ENCODE assay signal across 1 cellular context in genomic region chr2:237692601-237693079, GRCh38.
TF ChIP-seq lines count a peak whose summit lies in the region.

No MANE protein-coding gene starts in this region.

TF ChIP-seq in K562, 482 proteins besides CTCF, POLR2A, EP300 and RAD21 (continued from another document):
- TF ChIP-seq TSHZ1 (CRISPR knock-in tag; IDR thresholded peaks at IDR 0.05) (no peak), PRDM10 (IDR thresholded peaks at IDR 0.05; ENCODE audit: partially characterized antibody) (peak; percentile 28), FIP1L1 (IDR thresholded peaks at IDR 0.05; ENCODE audit: low read depth, low read length, poor library complexity, severe bottlenecking) (no peak), DEAF1 (CRISPR knock-in tag; IDR thresholded peaks at IDR 0.05) (no peak), ZNF408 (CRISPR knock-in tag; IDR thresholded peaks at IDR 0.05; ENCODE audit: low read depth) (no peak), ZNF518B (CRISPR knock-in tag; IDR thresholded peaks at IDR 0.05) (no peak), L3MBTL2 (IDR thresholded peaks at IDR 0.05) (peak; percentile 68), RFX7 (CRISPR knock-in tag; IDR thresholded peaks at IDR 0.05) (no peak), ZNF668 (CRISPR knock-in tag; IDR thresholded peaks at IDR 0.05) (no peak), ZNF134 (CRISPR knock-in tag; conservative IDR thresholded peaks at IDR 0.05) (no peak), NKRF (IDR thresholded peaks at IDR 0.05; ENCODE audit: borderline replicate concordance) (peak; percentile 29; the same call in 1 of the 2 replicates), MXI1 (IDR thresholded peaks at IDR 0.05; ENCODE audit: low read depth, low read length) (0 out of 2 replicates have a peak, but pooled peaks have one; percentile 18), FOXP1 (CRISPR knock-in tag; IDR thresholded peaks at IDR 0.05) (0 out of 2 replicates have a peak, but pooled peaks have one; percentile 31), TARDBP (IDR thresholded peaks at IDR 0.05) (no peak), EP400 (IDR thresholded peaks at IDR 0.05) (no peak), ATF6 (CRISPR knock-in tag; IDR thresholded peaks at IDR 0.05) (no peak)
TF ChIP-seq in K562: peak in this region for 22.
